Comparison of ENCODE assay signal across 1 cellular context in the genomic region with DNA sequence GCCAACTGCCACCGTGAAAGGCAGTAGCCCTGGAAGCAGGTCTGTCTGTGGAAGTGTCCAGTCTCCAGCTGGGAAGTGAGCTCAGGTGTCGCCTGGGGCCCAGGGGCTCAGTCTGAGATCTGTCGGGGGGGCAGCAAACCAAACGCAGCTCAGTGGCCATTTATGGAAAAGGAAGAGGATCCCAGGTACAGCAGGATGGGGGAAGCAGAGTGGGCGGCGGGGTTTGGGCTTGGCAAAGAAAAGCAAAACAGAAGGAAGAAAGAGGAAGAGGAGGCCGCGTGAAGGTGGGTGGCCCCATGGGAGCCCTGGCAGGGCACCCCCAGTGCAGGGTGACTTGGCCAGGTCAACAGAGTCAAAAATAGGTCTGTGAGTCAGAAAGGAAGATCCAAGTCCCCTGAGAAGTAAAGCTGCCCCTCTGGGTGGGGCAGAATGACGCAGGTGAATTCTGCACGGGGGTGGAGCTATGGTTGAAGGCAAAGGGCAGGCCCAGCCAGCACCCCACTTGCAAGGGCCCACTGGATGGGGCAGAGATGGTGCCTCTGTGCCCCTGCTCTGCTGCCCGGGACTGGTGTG.
TF ChIP-seq lines count a peak whose summit lies in the region.

No MANE protein-coding gene starts in this region.

TF ChIP-seq in GM12878, 131 proteins besides CTCF, POLR2A, EP300 and RAD21 (continued from another document and continues in another):
- TF ChIP-seq, protein P1, sequence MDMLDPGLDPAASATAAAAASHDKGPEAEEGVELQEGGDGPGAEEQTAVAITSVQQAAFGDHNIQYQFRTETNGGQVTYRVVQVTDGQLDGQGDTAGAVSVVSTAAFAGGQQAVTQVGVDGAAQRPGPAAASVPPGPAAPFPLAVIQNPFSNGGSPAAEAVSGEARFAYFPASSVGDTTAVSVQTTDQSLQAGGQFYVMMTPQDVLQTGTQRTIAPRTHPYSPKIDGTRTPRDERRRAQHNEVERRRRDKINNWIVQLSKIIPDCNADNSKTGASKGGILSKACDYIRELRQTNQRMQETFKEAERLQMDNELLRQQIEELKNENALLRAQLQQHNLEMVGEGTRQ (IDR thresholded peaks at IDR 0.05; ENCODE audit: borderline replicate concordance, low read depth, low read length), result no peak
- TF ChIP-seq SUZ12 (IDR thresholded peaks at IDR 0.05; ENCODE audit: unreplicated experiment) (no peak), ZNF622 (IDR thresholded peaks at IDR 0.05) (no peak), CBFB (IDR thresholded peaks at IDR 0.05; ENCODE audit: low read depth) (no peak), YBX1 (IDR thresholded peaks at IDR 0.05) (no peak), SIX5 (IDR thresholded peaks at IDR 0.05; ENCODE audit: low read depth, low read length, severe bottlenecking) (no peak), TCF12 (IDR thresholded peaks at IDR 0.05; ENCODE audit: low read depth, low read length) (no peak), JUNB (IDR thresholded peaks at IDR 0.05) (peak; percentile 52), EED (IDR thresholded peaks at IDR 0.05; ENCODE audit: low read depth) (peak; percentile 63; the same call in 1 of the 2 replicates), ZNF384 (IDR thresholded peaks at IDR 0.05; ENCODE audit: borderline replicate concordance, low read depth, low read length) (no peak), CHD4 (IDR thresholded peaks at IDR 0.05) (no peak), TCF3 (IDR thresholded peaks at IDR 0.05; ENCODE audit: borderline replicate concordance, insufficient read depth, low read depth, low read length) (no peak), MEF2A (IDR thresholded peaks at IDR 0.05; ENCODE audit: insufficient read depth, low read depth, low read length) (peak; percentile 84; the same call in 1 of the 2 replicates), LARP7 (IDR thresholded peaks at IDR 0.05) (no peak), ZNF207 (IDR thresholded peaks at IDR 0.05; ENCODE audit: borderline replicate concordance) (no peak), SREBF1 (IDR thresholded peaks at IDR 0.05; ENCODE audit: low read length) (no peak), BHLHE40 (IDR thresholded peaks at IDR 0.05; ENCODE audit: borderline replicate concordance in 1 of 2, low read depth in 2 of 2, low read length in 1 of 2) (peak in 1 of 2 experiments; percentile 36; a peak in 1 of 4 replicates), YY1 (IDR thresholded peaks at IDR 0.05; ENCODE audit: low read depth, low read length) (no peak), BCL11A (IDR thresholded peaks at IDR 0.05; ENCODE audit: low read depth, low read length) (peak; percentile 69), TBL1XR1 (IDR thresholded peaks at IDR 0.05; ENCODE audit: low read depth, low read length) (peak; percentile 73), ZNF274 (IDR thresholded peaks at IDR 0.05; ENCODE audit: insufficient read depth, insufficient read length) (no peak), CREB1 (IDR thresholded peaks at IDR 0.05; ENCODE audit: low read depth) (0 out of 2 replicates have a peak, but pooled peaks have one; percentile 20), MYC (IDR thresholded peaks at IDR 0.05; ENCODE audit: insufficient read depth, insufficient read length, insufficient replicate concordance, low read length, severe bottlenecking) (no peak), SPI1 (IDR thresholded peaks at IDR 0.05; ENCODE audit: borderline replicate concordance, insufficient read depth, low read depth, low read length) (peak; percentile 69; the same call in 1 of the 2 replicates), SP1 (IDR thresholded peaks at IDR 0.05; ENCODE audit: low read depth, low read length) (peak; percentile 44), ZBED1 (IDR thresholded peaks at IDR 0.05; ENCODE audit: borderline replicate concordance) (no peak), IKZF2 (IDR thresholded peaks at IDR 0.05) (peak; percentile 62 to 74), ATF7 (IDR thresholded peaks at IDR 0.05; ENCODE audit: low read depth) (peak; percentile 19; the same call in 1 of the 2 replicates), MEF2B (IDR thresholded peaks at IDR 0.05; ENCODE audit: partially characterized antibody, poor library complexity, severe bottlenecking) (peak; percentile 96), SRF (IDR thresholded peaks at IDR 0.05; ENCODE audit: low read depth in 2 of 2, low read length in 2 of 2) (no peak), EZH2 (IDR thresholded peaks at IDR 0.05; ENCODE audit: borderline replicate concordance, control insufficient read depth, low read depth, low read length) (no peak), HCFC1 (IDR thresholded peaks at IDR 0.05; ENCODE audit: low read length) (no peak), NR2F1 (conservative IDR thresholded peaks at IDR 0.05) (peak; percentile 87), SIN3A (IDR thresholded peaks at IDR 0.05; ENCODE audit: low read depth, low read length) (no peak), GATAD2B (conservative IDR thresholded peaks at IDR 0.05; ENCODE audit: low read depth) (0 out of 2 replicates have a peak, but pooled peaks have one; percentile 27), NBN (IDR thresholded peaks at IDR 0.05) (no peak), STAT1 (conservative IDR thresholded peaks at IDR 0.05) (no peak)
- TF ChIP-seq, protein P2, sequence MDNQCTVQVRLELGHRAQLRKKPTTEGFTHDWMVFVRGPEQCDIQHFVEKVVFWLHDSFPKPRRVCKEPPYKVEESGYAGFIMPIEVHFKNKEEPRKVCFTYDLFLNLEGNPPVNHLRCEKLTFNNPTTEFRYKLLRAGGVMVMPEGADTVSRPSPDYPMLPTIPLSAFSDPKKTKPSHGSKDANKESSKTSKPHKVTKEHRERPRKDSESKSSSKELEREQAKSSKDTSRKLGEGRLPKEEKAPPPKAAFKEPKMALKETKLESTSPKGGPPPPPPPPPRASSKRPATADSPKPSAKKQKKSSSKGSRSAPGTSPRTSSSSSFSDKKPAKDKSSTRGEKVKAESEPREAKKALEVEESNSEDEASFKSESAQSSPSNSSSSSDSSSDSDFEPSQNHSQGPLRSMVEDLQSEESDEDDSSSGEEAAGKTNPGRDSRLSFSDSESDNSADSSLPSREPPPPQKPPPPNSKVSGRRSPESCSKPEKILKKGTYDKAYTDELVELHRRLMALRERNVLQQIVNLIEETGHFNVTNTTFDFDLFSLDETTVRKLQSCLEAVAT (IDR thresholded peaks at IDR 0.05), result no peak
- TF ChIP-seq, protein P3, sequence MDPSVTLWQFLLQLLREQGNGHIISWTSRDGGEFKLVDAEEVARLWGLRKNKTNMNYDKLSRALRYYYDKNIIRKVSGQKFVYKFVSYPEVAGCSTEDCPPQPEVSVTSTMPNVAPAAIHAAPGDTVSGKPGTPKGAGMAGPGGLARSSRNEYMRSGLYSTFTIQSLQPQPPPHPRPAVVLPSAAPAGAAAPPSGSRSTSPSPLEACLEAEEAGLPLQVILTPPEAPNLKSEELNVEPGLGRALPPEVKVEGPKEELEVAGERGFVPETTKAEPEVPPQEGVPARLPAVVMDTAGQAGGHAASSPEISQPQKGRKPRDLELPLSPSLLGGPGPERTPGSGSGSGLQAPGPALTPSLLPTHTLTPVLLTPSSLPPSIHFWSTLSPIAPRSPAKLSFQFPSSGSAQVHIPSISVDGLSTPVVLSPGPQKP (IDR thresholded peaks at IDR 0.05; ENCODE audit: low read depth, low read length), result no peak
- TF ChIP-seq, protein P4, sequence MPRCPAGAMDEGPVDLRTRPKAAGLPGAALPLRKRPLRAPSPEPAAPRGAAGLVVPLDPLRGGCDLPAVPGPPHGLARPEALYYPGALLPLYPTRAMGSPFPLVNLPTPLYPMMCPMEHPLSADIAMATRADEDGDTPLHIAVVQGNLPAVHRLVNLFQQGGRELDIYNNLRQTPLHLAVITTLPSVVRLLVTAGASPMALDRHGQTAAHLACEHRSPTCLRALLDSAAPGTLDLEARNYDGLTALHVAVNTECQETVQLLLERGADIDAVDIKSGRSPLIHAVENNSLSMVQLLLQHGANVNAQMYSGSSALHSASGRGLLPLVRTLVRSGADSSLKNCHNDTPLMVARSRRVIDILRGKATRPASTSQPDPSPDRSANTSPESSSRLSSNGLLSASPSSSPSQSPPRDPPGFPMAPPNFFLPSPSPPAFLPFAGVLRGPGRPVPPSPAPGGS (IDR thresholded peaks at IDR 0.05; ENCODE audit: borderline replicate concordance, insufficient read depth, low read depth, low read length, poor library complexity, severe bottlenecking), result no peak
- TF ChIP-seq, protein P5, sequence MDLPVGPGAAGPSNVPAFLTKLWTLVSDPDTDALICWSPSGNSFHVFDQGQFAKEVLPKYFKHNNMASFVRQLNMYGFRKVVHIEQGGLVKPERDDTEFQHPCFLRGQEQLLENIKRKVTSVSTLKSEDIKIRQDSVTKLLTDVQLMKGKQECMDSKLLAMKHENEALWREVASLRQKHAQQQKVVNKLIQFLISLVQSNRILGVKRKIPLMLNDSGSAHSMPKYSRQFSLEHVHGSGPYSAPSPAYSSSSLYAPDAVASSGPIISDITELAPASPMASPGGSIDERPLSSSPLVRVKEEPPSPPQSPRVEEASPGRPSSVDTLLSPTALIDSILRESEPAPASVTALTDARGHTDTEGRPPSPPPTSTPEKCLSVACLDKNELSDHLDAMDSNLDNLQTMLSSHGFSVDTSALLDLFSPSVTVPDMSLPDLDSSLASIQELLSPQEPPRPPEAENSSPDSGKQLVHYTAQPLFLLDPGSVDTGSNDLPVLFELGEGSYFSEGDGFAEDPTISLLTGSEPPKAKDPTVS (IDR thresholded peaks at IDR 0.05; ENCODE audit: low read depth, low read length), result no peak
- TF ChIP-seq, protein P6, sequence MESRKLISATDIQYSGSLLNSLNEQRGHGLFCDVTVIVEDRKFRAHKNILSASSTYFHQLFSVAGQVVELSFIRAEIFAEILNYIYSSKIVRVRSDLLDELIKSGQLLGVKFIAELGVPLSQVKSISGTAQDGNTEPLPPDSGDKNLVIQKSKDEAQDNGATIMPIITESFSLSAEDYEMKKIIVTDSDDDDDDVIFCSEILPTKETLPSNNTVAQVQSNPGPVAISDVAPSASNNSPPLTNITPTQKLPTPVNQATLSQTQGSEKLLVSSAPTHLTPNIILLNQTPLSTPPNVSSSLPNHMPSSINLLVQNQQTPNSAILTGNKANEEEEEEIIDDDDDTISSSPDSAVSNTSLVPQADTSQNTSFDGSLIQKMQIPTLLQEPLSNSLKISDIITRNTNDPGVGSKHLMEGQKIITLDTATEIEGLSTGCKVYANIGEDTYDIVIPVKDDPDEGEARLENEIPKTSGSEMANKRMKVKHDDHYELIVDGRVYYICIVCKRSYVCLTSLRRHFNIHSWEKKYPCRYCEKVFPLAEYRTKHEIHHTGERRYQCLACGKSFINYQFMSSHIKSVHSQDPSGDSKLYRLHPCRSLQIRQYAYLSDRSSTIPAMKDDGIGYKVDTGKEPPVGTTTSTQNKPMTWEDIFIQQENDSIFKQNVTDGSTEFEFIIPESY (IDR thresholded peaks at IDR 0.05), result no peak
- TF ChIP-seq, protein P7, sequence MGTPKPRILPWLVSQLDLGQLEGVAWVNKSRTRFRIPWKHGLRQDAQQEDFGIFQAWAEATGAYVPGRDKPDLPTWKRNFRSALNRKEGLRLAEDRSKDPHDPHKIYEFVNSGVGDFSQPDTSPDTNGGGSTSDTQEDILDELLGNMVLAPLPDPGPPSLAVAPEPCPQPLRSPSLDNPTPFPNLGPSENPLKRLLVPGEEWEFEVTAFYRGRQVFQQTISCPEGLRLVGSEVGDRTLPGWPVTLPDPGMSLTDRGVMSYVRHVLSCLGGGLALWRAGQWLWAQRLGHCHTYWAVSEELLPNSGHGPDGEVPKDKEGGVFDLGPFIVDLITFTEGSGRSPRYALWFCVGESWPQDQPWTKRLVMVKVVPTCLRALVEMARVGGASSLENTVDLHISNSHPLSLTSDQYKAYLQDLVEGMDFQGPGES (IDR thresholded peaks at IDR 0.05), result no peak
- TF ChIP-seq, protein P8, sequence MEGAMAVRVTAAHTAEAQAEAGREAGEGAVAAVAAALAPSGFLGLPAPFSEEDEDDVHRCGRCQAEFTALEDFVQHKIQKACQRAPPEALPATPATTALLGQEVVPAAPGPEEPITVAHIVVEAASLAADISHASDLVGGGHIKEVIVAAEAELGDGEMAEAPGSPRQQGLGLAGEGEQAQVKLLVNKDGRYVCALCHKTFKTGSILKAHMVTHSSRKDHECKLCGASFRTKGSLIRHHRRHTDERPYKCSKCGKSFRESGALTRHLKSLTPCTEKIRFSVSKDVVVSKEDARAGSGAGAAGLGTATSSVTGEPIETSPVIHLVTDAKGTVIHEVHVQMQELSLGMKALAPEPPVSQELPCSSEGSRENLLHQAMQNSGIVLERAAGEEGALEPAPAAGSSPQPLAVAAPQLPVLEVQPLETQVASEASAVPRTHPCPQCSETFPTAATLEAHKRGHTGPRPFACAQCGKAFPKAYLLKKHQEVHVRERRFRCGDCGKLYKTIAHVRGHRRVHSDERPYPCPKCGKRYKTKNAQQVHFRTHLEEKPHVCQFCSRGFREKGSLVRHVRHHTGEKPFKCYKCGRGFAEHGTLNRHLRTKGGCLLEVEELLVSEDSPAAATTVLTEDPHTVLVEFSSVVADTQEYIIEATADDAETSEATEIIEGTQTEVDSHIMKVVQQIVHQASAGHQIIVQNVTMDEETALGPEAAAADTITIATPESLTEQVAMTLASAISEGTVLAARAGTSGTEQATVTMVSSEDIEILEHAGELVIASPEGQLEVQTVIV (IDR thresholded peaks at IDR 0.05; ENCODE audit: borderline replicate concordance, partially characterized antibody), result no peak
- TF ChIP-seq, protein P9, sequence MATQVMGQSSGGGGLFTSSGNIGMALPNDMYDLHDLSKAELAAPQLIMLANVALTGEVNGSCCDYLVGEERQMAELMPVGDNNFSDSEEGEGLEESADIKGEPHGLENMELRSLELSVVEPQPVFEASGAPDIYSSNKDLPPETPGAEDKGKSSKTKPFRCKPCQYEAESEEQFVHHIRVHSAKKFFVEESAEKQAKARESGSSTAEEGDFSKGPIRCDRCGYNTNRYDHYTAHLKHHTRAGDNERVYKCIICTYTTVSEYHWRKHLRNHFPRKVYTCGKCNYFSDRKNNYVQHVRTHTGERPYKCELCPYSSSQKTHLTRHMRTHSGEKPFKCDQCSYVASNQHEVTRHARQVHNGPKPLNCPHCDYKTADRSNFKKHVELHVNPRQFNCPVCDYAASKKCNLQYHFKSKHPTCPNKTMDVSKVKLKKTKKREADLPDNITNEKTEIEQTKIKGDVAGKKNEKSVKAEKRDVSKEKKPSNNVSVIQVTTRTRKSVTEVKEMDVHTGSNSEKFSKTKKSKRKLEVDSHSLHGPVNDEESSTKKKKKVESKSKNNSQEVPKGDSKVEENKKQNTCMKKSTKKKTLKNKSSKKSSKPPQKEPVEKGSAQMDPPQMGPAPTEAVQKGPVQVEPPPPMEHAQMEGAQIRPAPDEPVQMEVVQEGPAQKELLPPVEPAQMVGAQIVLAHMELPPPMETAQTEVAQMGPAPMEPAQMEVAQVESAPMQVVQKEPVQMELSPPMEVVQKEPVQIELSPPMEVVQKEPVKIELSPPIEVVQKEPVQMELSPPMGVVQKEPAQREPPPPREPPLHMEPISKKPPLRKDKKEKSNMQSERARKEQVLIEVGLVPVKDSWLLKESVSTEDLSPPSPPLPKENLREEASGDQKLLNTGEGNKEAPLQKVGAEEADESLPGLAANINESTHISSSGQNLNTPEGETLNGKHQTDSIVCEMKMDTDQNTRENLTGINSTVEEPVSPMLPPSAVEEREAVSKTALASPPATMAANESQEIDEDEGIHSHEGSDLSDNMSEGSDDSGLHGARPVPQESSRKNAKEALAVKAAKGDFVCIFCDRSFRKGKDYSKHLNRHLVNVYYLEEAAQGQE (IDR thresholded peaks at IDR 0.05; ENCODE audit: low read depth, low read length), result no peak
